1 cellular context compared by ENCODE assay signal in the genomic region with DNA sequence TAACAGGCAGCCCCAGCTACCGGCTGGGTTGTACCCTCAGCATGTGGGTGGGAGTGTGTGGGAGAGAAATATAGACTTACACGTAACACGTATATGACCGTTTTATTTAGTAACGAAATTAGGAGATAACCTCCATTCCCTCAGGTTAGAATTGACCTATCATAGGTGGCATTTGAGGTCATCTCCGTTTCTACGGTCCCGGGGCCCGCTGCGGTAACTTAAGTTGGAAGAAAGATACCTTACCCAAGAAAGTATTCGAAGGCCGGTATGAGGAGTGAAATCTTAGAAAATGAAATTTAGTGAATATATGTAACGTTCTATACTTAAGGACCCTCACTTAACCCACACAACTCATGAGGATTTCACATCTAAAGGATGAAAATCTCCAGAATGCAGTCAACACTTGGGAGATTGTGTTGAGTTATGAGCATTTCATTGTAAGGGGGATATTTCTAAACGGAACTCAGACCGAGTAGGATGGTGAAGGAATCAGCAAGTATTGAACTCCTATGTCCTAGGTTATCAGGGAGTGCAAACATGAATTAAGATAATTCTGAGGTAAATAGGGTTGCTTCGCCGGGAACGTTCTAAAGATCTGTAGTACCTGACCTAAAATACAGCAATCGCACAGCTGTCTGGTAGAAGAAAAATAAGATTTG.
TF ChIP-seq lines count a peak whose summit lies in the region.

No MANE protein-coding gene starts in this region.

TF ChIP-seq in H1, 55 proteins besides CTCF, POLR2A, EP300 and RAD21 (continued from another document):
- TF ChIP-seq CHD7 (IDR thresholded peaks at IDR 0.05; ENCODE audit: insufficient replicate concordance, low read length) (no peak), TAF7 (optimal IDR thresholded peaks at IDR 0.05; ENCODE audit: borderline replicate concordance, low read depth, low read length) (no peak), GTF2F1 (IDR thresholded peaks at IDR 0.05; ENCODE audit: borderline replicate concordance, low read depth, low read length) (no peak), BCL11A (IDR thresholded peaks at IDR 0.05; ENCODE audit: low read depth in 2 of 2, low read length in 2 of 2) (no peak), ASH2L (IDR thresholded peaks at IDR 0.05; ENCODE audit: low read length) (no peak), BACH1 (IDR thresholded peaks at IDR 0.05; ENCODE audit: low read length) (no peak), POU5F1 (IDR thresholded peaks at IDR 0.05; ENCODE audit: low read depth, low read length) (no peak), MAX (IDR thresholded peaks at IDR 0.05) (no peak), SAP30 (IDR thresholded peaks at IDR 0.05; ENCODE audit: insufficient read depth, insufficient replicate concordance, low read length) (no peak), BRCA1 (IDR thresholded peaks at IDR 0.05; ENCODE audit: low read depth, low read length) (no peak), USF2 (IDR thresholded peaks at IDR 0.05; ENCODE audit: low read length) (no peak), EGR1 (IDR thresholded peaks at IDR 0.05; ENCODE audit: borderline replicate concordance, low read depth, low read length) (no peak), PHF8 (conservative IDR thresholded peaks at IDR 0.05; ENCODE audit: low read depth, low read length) (no peak)
- TF ChIP-seq, protein P1, sequence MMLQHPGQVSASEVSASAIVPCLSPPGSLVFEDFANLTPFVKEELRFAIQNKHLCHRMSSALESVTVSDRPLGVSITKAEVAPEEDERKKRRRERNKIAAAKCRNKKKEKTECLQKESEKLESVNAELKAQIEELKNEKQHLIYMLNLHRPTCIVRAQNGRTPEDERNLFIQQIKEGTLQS (IDR thresholded peaks at IDR 0.05; ENCODE audit: insufficient read depth, low read depth, low read length) = no peak
